In genomic region chr7:155069992-155070827, GRCh38 we compare ENCODE assay signal across 1 cellular context.
TF ChIP-seq lines count a peak whose summit lies in the region.

Gene HTR5A, plus strand, starts transcription at chr7:155070324. Its CDS starts 576 bp downstream, at chr7:155070900.

TF ChIP-seq in HepG2, 621 proteins besides CTCF, POLR2A, EP300 and RAD21 (continued from another document and continues in another):
- TF ChIP-seq U2AF2 (IDR thresholded peaks at IDR 0.05; ENCODE audit: low read depth, low read length) = no peak
- peak; percentile 78 for TF ChIP-seq NFYC (CRISPR knock-in tag; IDR thresholded peaks at IDR 0.05)
- TF ChIP-seq IKZF4 (CRISPR knock-in tag; IDR thresholded peaks at IDR 0.05; ENCODE audit: borderline replicate concordance, low read depth, not compliant biosample characterization) = peak; percentile 100
- TF ChIP-seq ARID2 (CRISPR knock-in tag; IDR thresholded peaks at IDR 0.05; ENCODE audit: borderline replicate concordance) = peak; percentile 100
- TF ChIP-seq KLF9 (CRISPR knock-in tag; IDR thresholded peaks at IDR 0.05; ENCODE audit: low read depth) = peak; percentile 100
- TF ChIP-seq ZNF530 (CRISPR knock-in tag; IDR thresholded peaks at IDR 0.05; ENCODE audit: low read depth) = peak; percentile 99
- TF ChIP-seq ZNF274 (CRISPR knock-in tag; IDR thresholded peaks at IDR 0.05) = peak; percentile 100
- TF ChIP-seq HNF4A (CRISPR knock-in tag; IDR thresholded peaks at IDR 0.05) = peak; percentile 50
- no peak for TF ChIP-seq FOXA1 (IDR thresholded peaks at IDR 0.05)
- peak; percentile 91 for TF ChIP-seq FOXA1 (CRISPR knock-in tag; IDR thresholded peaks at IDR 0.05)
- peak; percentile 98 for TF ChIP-seq AKAP8 (CRISPR knock-in tag; IDR thresholded peaks at IDR 0.05)
- TF ChIP-seq CEBPZ (IDR thresholded peaks at IDR 0.05; ENCODE audit: low read length) = no peak
- TF ChIP-seq SNAI1 (CRISPR knock-in tag; IDR thresholded peaks at IDR 0.05; ENCODE audit: borderline replicate concordance) = peak; percentile 100
- TF ChIP-seq CREB1 (IDR thresholded peaks at IDR 0.05) = no peak
- no peak for TF ChIP-seq CREB1 (CRISPR knock-in tag; IDR thresholded peaks at IDR 0.05)
- no peak for TF ChIP-seq MATR3 (CRISPR knock-in tag; IDR thresholded peaks at IDR 0.05)
- TF ChIP-seq HNRNPLL (IDR thresholded peaks at IDR 0.05; ENCODE audit: low read depth, low read length, poor library complexity, severe bottlenecking) = peak; percentile 85
- peak; percentile 99 for TF ChIP-seq HMGXB3 (CRISPR knock-in tag; IDR thresholded peaks at IDR 0.05; ENCODE audit: borderline replicate concordance)
- peak; percentile 83 for TF ChIP-seq ELF1 (CRISPR knock-in tag; IDR thresholded peaks at IDR 0.05)
- TF ChIP-seq ZNF207 (IDR thresholded peaks at IDR 0.05; ENCODE audit: borderline replicate concordance) = no peak
- peak; percentile 94 for TF ChIP-seq PAF1 (CRISPR knock-in tag; IDR thresholded peaks at IDR 0.05)
- TF ChIP-seq RNF2 (conservative IDR thresholded peaks at IDR 0.05; ENCODE audit: low read depth) = 0 out of 2 replicates have a peak, but pooled peaks have one; percentile 55
- TF ChIP-seq ETV6 (CRISPR knock-in tag; conservative IDR thresholded peaks at IDR 0.05) = peak; percentile 100
- TF ChIP-seq ZNF574 (CRISPR knock-in tag; IDR thresholded peaks at IDR 0.05) = peak; percentile 97
- peak; percentile 100 for TF ChIP-seq PAWR (CRISPR knock-in tag; IDR thresholded peaks at IDR 0.05; ENCODE audit: borderline replicate concordance)
- peak; percentile 100 for TF ChIP-seq ZBTB38 (CRISPR knock-in tag; IDR thresholded peaks at IDR 0.05)
- peak; percentile 87 for TF ChIP-seq HHEX (CRISPR knock-in tag; IDR thresholded peaks at IDR 0.05)
- TF ChIP-seq ZNF841 (CRISPR knock-in tag; IDR thresholded peaks at IDR 0.05; ENCODE audit: borderline replicate concordance) = peak; percentile 100
- no peak for TF ChIP-seq RBFOX2 (IDR thresholded peaks at IDR 0.05; ENCODE audit: low read depth, low read length)
- no peak for TF ChIP-seq GATA4 (IDR thresholded peaks at IDR 0.05; ENCODE audit: borderline replicate concordance, low read depth)
- TF ChIP-seq ZNF773 (CRISPR knock-in tag; IDR thresholded peaks at IDR 0.05; ENCODE audit: borderline replicate concordance) = peak; percentile 100
- peak; percentile 99 for TF ChIP-seq HINFP (CRISPR knock-in tag; IDR thresholded peaks at IDR 0.05; ENCODE audit: low read depth)
- peak; percentile 89 for TF ChIP-seq SP5 (CRISPR knock-in tag; IDR thresholded peaks at IDR 0.05; ENCODE audit: borderline replicate concordance, low read depth)
- TF ChIP-seq MEF2D (CRISPR knock-in tag; IDR thresholded peaks at IDR 0.05) = peak; percentile 99
- no peak for TF ChIP-seq ZEB1 (IDR thresholded peaks at IDR 0.05; ENCODE audit: insufficient replicate concordance, low read depth)
- TF ChIP-seq KDM5A (IDR thresholded peaks at IDR 0.05; ENCODE audit: borderline replicate concordance, low read length) = no peak
- peak; percentile 98 for TF ChIP-seq ZNF383 (CRISPR knock-in tag; IDR thresholded peaks at IDR 0.05; ENCODE audit: borderline replicate concordance)
- TF ChIP-seq ARNT (IDR thresholded peaks at IDR 0.05) = no peak
- TF ChIP-seq ZNF724P (CRISPR knock-in tag; IDR thresholded peaks at IDR 0.05; ENCODE audit: borderline replicate concordance) = peak; percentile 100
- peak; percentile 99 for TF ChIP-seq ZNF276 (CRISPR knock-in tag; IDR thresholded peaks at IDR 0.05; ENCODE audit: low read depth)
- TF ChIP-seq SKI (IDR thresholded peaks at IDR 0.05; ENCODE audit: partially characterized antibody) = no peak
- peak; percentile 100 for TF ChIP-seq SAP130 (CRISPR knock-in tag; IDR thresholded peaks at IDR 0.05; ENCODE audit: low read depth)
- peak; percentile 100 for TF ChIP-seq ZNF337 (CRISPR knock-in tag; IDR thresholded peaks at IDR 0.05; ENCODE audit: borderline replicate concordance, low read depth)
- TF ChIP-seq ZNF142 (CRISPR knock-in tag; IDR thresholded peaks at IDR 0.05) = peak; percentile 99
